8 cellular contexts compared by ENCODE assay signal in the genomic region with DNA sequence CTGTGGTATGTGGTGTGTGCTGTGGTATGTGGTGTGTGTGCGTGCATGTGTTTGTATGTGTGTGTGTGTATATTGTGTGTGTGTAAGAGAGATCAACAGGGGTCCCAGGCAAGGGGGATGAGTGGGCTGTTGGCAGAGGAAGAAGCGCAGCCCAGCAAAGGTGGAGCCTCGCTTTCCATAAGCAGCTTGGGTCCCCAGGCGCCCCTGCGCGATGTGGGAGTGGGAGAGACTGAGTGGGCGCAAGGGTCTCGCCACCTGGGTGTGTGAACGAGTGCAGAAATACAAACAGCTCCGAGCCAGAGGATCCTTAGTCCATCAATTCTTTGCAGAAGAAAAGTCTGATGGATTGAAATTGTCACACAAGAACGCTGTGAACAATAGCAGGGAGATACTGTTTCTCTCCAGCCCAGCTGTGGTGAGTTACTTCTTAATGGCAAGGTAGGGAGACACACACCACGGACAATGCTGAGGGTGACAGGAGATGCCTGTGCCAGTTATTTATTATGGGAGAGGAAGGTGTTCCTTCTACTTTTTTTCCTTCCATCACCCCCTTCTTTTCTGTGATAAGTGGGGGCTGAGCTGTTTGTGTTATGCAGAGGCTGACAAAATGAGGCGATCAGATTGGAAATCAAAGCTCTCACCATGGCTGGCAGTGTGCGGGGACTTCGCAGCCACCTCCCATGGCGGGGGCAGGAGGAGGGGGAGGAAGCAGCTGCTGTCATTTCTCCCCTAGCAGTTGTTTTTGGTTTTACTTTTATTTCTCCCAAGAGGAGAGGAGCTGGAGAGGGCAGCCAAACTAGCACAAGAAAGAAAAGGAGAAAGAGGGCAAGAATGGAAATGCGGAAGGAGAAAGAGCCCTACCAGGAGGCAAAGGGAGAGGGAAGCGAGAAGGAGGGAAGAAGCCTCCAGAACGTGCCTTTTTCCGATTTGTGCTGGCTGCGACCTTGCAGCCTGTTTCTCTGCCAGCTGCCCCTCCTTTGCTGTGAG.
DNase-seq lines count a peak whose midpoint lies in the region; ATAC-seq and TF ChIP-seq lines count a peak whose summit lies in the region.

No MANE protein-coding gene starts in this region.

- no peak overlapping the region for H3K27ac ChIP-seq in duodenal mucosa (ENCODE audit: low read depth, low read length)

- H3K27me3 ChIP-seq in duodenal mucosa (ENCODE audit: control insufficient read depth in 1 of 2, insufficient read depth in 2 of 2, low read length in 2 of 2): peaks cover 0 to 4% of the 10 kb centered on the region in 2 donors

- no peak for TF ChIP-seq CTCF in omental fat pad (IDR thresholded peaks at IDR 0.05)

- peak overlapping the region; percentile 45 to 57 for H3K4me3 ChIP-seq in duodenal mucosa (ENCODE audit: low read depth in 1 of 2, low read length in 2 of 2)

- no peaks in the 10 kb centered on the region for H3K9me3 ChIP-seq in duodenal mucosa (ENCODE audit: control insufficient read depth in 1 of 2, low read length in 2 of 2)

- ATAC-seq in GM18520 (IDR thresholded peaks at IDR 0.05; ENCODE audit: unreplicated experiment) (no peak), omental fat pad (ENCODE audit: low FRiP score) (no peak)

- DNase-seq in GM19238 (ENCODE audit: insufficient read length, low spot score) (peak; percentile 15), NCI-H1694 treated with DMSO at 0.1 percent for 48 hours (lab: John Stamatoyannopoulos, UW) (peak; percentile 41), midbrain (lab: John Stamatoyannopoulos, UW) (peak; percentile 30), omental fat pad (ENCODE audit: low spot score) (no peak), NCI-H187 treated with DMSO at 0.1 percent for 48 hours (lab: John Stamatoyannopoulos, UW) (no peak)
- DNase-seq in stimulated activated CD4-positive, alpha-beta T cell treated with anti-CD3 and anti-CD28 coated beads, Interleukin-2, amount 100 ng/mL, for 48 hours: no peak

- peak overlapping the region in 1 of 2 donors; percentile 27 for H3K9ac ChIP-seq in duodenal mucosa (ENCODE audit: low read depth in 1 of 2, low read length in 2 of 2)

- no peaks in the 10 kb centered on the region for H3K36me3 ChIP-seq in duodenal mucosa (ENCODE audit: control insufficient read depth in 1 of 2, insufficient read depth in 2 of 2, low read length in 2 of 2)

- H3K4me1 ChIP-seq in duodenal mucosa (ENCODE audit: control insufficient read depth in 1 of 2, insufficient read depth in 2 of 2, low read length in 2 of 2): peaks cover 3 to 4% of the 10 kb centered on the region in 2 donors

Comparison
In these comparisons a context has a peak if more than half of its experiments do, and no peak if none do; other contexts are left out.
1. DNase-seq: peak in GM19238 (single experiment), NCI-H1694 treated with DMSO at 0.1 percent for 48 hours (single experiment) and midbrain (single experiment); none in omental fat pad (single experiment), NCI-H187 treated with DMSO at 0.1 percent for 48 hours (single experiment) and stimulated activated CD4-positive, alpha-beta T cell treated with anti-CD3 and anti-CD28 coated beads, Interleukin-2, amount 100 ng/mL, for 48 hours (0 of 2).